24 cellular contexts compared by ENCODE assay signal in the genomic region with DNA sequence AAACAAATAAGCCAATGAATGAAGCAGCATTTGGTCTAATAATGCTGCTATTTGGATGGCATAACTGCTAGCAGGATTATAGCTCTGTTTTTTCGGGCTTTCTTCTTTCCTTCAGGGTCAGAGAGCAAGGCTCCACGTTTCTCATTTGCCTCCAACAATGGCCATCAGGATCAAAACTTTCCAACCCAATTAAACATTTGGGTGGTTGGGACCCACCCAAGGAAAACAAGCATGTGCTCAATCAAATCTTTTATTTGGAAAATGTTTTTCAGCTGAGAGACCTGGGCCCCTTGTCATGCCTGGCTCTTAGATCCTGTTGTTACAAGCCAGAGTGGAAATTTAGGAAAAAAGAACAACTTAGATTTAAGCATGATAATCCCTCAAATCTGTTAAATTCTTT.
"Had no signal": no experiment of that assay in that cellular context is flagged by ENCODE, and none has a peak within 500 bp of the region (broad histone marks: within the 10 kb centered on the region; RNA-seq: fewer than 3 reads in every experiment).

No MANE protein-coding gene starts in this region.

- H3K36me3 ChIP-seq: brain microvascular endothelial cell, lower lobe of right lung, upper lobe of right lung had no signal

- H3K4me3 Mint-ChIP-seq: activated CD8-positive, alpha-beta T cell treated with anti-CD3 and anti-CD28 coated beads for 36 hours; activated naive CD8-positive, alpha-beta T cell treated with anti-CD3 and anti-CD28 coated beads for 36 hours; activated T-helper 17 cell treated with anti-CD3 and anti-CD28 coated beads, Interleukin-2, amount 50 U/mL, for 72 hours; natural killer cell; T-helper 2 cell treated with Interferon-gamma antibody and Interleukin-4, amounts not matched to agents 5 μg/mL and 100 μg/mL, for 36 hours had no signal

- H3K79me2 ChIP-seq: parathyroid adenoma had no signal

- H3K9ac ChIP-seq: parathyroid adenoma had no signal

- H3K4me3 ChIP-seq: lower lobe of right lung, SK-N-MC, upper lobe of right lung had no signal

- H3K27me3 ChIP-seq: brain microvascular endothelial cell, upper lobe of right lung had no signal

- H2AFZ ChIP-seq: parathyroid adenoma had no signal

- H3K27ac ChIP-seq: brain microvascular endothelial cell, lower lobe of right lung, parathyroid adenoma, SK-N-MC, upper lobe of right lung had no signal

- H3K4me1 Mint-ChIP-seq: activated naive CD8-positive, alpha-beta T cell treated with anti-CD3 and anti-CD28 coated beads for 36 hours; activated T-helper 17 cell treated with anti-CD3 and anti-CD28 coated beads, Interleukin-2, amount 50 U/mL, for 72 hours; natural killer cell had no signal

- ATAC-seq: activated CD8-positive, alpha-beta T cell treated with anti-CD3 and anti-CD28 coated beads for 36 hours; activated T-helper 17 cell treated with anti-CD3 and anti-CD28 coated beads, Interleukin-2, amount 50 U/mL, for 72 hours; esophagus mucosa; left colon; lower lobe of right lung; natural killer cell; upper lobe of right lung had no signal

- H3K27ac Mint-ChIP-seq: activated CD8-positive, alpha-beta T cell treated with anti-CD3 and anti-CD28 coated beads for 36 hours; activated naive CD8-positive, alpha-beta T cell treated with anti-CD3 and anti-CD28 coated beads for 36 hours; activated T-helper 17 cell treated with anti-CD3 and anti-CD28 coated beads, Interleukin-2, amount 50 U/mL, for 72 hours; natural killer cell; T-helper 2 cell treated with Interferon-gamma antibody and Interleukin-4, amounts not matched to agents 5 μg/mL and 100 μg/mL, for 36 hours had no signal

- DNase-seq: activated CD4-positive, alpha-beta T cell treated with anti-CD3 and anti-CD28 coated beads for 4 hours; activated CD8-positive, alpha-beta T cell treated with anti-CD3 and anti-CD28 coated beads for 36 hours; activated naive CD4-positive, alpha-beta T cell; activated naive CD8-positive, alpha-beta T cell treated with anti-CD3 and anti-CD28 coated beads for 36 hours; activated T-cell treated with anti-CD3 and anti-CD28 coated beads, Interleukin-2, amount 50 U/mL, for 1 hour; amygdala; brain microvascular endothelial cell; cortex of kidney; effector CD4-positive, alpha-beta T cell; glutamatergic neuron; hypothalamus; islet precursor cell; left colon; lower lobe of right lung; natural killer cell; stimulated activated CD4-positive, alpha-beta T cell treated with anti-CD3 and anti-CD28 coated beads, Interleukin-2, amount 100 ng/mL, for 24 hours; stimulated activated naive CD4-positive, alpha-beta T cell treated with Interleukin-2 at 50 U/mL for 16 hours; substantia nigra; upper lobe of right lung had no signal

- H3K9me3 Mint-ChIP-seq: activated CD8-positive, alpha-beta T cell treated with anti-CD3 and anti-CD28 coated beads for 36 hours; activated naive CD8-positive, alpha-beta T cell treated with anti-CD3 and anti-CD28 coated beads for 36 hours; natural killer cell; T-helper 2 cell treated with Interferon-gamma antibody and Interleukin-4, amounts not matched to agents 5 μg/mL and 100 μg/mL, for 36 hours had no signal

- H3K9me3 ChIP-seq: lower lobe of right lung, upper lobe of right lung had no signal

- H3K36me3 Mint-ChIP-seq: activated naive CD8-positive, alpha-beta T cell treated with anti-CD3 and anti-CD28 coated beads for 36 hours; natural killer cell had no signal

- H3K4me1 ChIP-seq: parathyroid adenoma, upper lobe of right lung had no signal
